In genomic region chr4:7713757-7714156, GRCh38 we compare ENCODE assay signal across 1 cellular context.
TF ChIP-seq lines count a peak whose summit lies in the region.

No MANE protein-coding gene starts in this region.

TF ChIP-seq in H1, 55 proteins besides CTCF, POLR2A, EP300 and RAD21 (continued from another document):
- no peak for TF ChIP-seq NRF1 (IDR thresholded peaks at IDR 0.05; ENCODE audit: low read depth, low read length)
- TF ChIP-seq SUZ12 (IDR thresholded peaks at IDR 0.05; ENCODE audit: low read length), result no peak
- TF ChIP-seq PHF8 (conservative IDR thresholded peaks at IDR 0.05; ENCODE audit: low read depth, low read length), result no peak
- no peak for TF ChIP-seq SP2 (IDR thresholded peaks at IDR 0.05; ENCODE audit: low read length)
- no peak for TF ChIP-seq SIN3A (conservative IDR thresholded peaks at IDR 0.05 in 1 of 2, IDR thresholded peaks at IDR 0.05 in 1 of 2; ENCODE audit: low read depth in 1 of 2, low read length in 2 of 2)
- TF ChIP-seq SRF (IDR thresholded peaks at IDR 0.05; ENCODE audit: low read depth, low read length), result no peak
